2 cellular contexts compared by ENCODE assay signal in genomic region chr22:50326959-50327710, GRCh38.
TF ChIP-seq lines count a peak whose summit lies in the region.

A gene with protein sequence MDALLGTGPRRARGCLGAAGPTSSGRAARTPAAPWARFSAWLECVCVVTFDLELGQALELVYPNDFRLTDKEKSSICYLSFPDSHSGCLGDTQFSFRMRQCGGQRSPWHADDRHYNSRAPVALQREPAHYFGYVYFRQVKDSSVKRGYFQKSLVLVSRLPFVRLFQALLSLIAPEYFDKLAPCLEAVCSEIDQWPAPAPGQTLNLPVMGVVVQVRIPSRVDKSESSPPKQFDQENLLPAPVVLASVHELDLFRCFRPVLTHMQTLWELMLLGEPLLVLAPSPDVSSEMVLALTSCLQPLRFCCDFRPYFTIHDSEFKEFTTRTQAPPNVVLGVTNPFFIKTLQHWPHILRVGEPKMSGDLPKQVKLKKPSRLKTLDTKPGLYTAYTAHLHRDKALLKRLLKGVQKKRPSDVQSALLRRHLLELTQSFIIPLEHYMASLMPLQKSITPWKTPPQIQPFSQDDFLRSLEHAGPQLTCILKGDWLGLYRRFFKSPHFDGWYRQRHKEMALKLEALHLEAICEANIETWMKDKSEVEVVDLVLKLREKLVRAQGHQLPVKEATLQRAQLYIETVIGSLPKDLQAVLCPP (minus strand): TSS chr22:50327012. CDS start chr22:50326988, 24 bp downstream.

TF ChIP-seq in HEK293, 187 proteins besides CTCF, POLR2A, EP300 and RAD21 (continued from another document and continues in another):
- 0 out of 2 replicates have a peak, but pooled peaks have one; percentile 19 for TF ChIP-seq GLIS2 (tag by site-specific recombination; IDR thresholded peaks at IDR 0.05)
- TF ChIP-seq ZFHX2 (tag by site-specific recombination; conservative IDR thresholded peaks at IDR 0.05): peak; percentile 19; the same call in 1 of the 2 replicates
- peak; percentile 19; the same call in 1 of the 2 replicates for TF ChIP-seq ZBTB10 (tag by site-specific recombination; IDR thresholded peaks at IDR 0.05)
- peak; percentile 16; the same call in 1 of the 2 replicates for TF ChIP-seq BCL11B (tag by site-specific recombination; IDR thresholded peaks at IDR 0.05; ENCODE audit: low read depth)
- TF ChIP-seq, protein P1, sequence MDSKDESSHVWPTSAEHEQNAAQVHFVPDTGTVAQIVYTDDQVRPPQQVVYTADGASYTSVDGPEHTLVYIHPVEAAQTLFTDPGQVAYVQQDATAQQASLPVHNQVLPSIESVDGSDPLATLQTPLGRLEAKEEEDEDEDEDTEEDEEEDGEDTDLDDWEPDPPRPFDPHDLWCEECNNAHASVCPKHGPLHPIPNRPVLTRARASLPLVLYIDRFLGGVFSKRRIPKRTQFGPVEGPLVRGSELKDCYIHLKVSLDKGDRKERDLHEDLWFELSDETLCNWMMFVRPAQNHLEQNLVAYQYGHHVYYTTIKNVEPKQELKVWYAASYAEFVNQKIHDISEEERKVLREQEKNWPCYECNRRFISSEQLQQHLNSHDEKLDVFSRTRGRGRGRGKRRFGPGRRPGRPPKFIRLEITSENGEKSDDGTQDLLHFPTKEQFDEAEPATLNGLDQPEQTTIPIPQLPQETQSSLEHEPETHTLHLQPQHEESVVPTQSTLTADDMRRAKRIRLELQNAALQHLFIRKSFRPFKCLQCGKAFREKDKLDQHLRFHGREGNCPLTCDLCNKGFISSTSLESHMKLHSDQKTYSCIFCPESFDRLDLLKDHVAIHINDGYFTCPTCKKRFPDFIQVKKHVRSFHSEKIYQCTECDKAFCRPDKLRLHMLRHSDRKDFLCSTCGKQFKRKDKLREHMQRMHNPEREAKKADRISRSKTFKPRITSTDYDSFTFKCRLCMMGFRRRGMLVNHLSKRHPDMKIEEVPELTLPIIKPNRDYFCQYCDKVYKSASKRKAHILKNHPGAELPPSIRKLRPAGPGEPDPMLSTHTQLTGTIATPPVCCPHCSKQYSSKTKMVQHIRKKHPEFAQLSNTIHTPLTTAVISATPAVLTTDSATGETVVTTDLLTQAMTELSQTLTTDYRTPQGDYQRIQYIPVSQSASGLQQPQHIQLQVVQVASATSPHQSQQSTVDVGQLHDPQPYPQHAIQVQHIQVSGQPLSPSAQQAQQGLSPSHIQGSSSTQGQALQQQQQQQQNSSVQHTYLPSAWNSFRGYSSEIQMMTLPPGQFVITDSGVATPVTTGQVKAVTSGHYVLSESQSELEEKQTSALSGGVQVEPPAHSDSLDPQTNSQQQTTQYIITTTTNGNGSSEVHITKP (tag by site-specific recombination; IDR thresholded peaks at IDR 0.05): peak; percentile 28; the same call in 1 of the 2 replicates
- no peak for TF ChIP-seq ZNF10 (tag by site-specific recombination; IDR thresholded peaks at IDR 0.05)
- 0 out of 2 replicates have a peak, but pooled peaks have one; percentile 74 for TF ChIP-seq HOXC10 (CRISPR knock-in tag; IDR thresholded peaks at IDR 0.05)
- no peak for TF ChIP-seq WT1 (tag by site-specific recombination; IDR thresholded peaks at IDR 0.05)
- no peak for TF ChIP-seq ZNF837 (tag by site-specific recombination; IDR thresholded peaks at IDR 0.05)
- no peak for TF ChIP-seq ZNF394 (tag by site-specific recombination; IDR thresholded peaks at IDR 0.05; ENCODE audit: borderline replicate concordance)
- no peak for TF ChIP-seq ZNF184 (tag by site-specific recombination; IDR thresholded peaks at IDR 0.05)
- TF ChIP-seq ZNF223 (tag by site-specific recombination; IDR thresholded peaks at IDR 0.05): no peak
- TF ChIP-seq, protein P2, sequence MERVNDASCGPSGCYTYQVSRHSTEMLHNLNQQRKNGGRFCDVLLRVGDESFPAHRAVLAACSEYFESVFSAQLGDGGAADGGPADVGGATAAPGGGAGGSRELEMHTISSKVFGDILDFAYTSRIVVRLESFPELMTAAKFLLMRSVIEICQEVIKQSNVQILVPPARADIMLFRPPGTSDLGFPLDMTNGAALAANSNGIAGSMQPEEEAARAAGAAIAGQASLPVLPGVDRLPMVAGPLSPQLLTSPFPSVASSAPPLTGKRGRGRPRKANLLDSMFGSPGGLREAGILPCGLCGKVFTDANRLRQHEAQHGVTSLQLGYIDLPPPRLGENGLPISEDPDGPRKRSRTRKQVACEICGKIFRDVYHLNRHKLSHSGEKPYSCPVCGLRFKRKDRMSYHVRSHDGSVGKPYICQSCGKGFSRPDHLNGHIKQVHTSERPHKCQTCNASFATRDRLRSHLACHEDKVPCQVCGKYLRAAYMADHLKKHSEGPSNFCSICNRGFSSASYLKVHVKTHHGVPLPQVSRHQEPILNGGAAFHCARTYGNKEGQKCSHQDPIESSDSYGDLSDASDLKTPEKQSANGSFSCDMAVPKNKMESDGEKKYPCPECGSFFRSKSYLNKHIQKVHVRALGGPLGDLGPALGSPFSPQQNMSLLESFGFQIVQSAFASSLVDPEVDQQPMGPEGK (tag by site-specific recombination; IDR thresholded peaks at IDR 0.05): 0 out of 2 replicates have a peak, but pooled peaks have one; percentile 27
- peak; percentile 74 for TF ChIP-seq ZBTB20 (tag by site-specific recombination; IDR thresholded peaks at IDR 0.05)
- peak; percentile 89 for TF ChIP-seq ZBTB8A (tag by site-specific recombination; IDR thresholded peaks at IDR 0.05)
- TF ChIP-seq KLF17 (tag by site-specific recombination; IDR thresholded peaks at IDR 0.05): peak; percentile 48; the same call in 1 of the 2 replicates
- peak; percentile 79 for TF ChIP-seq YY1 (tag by site-specific recombination; IDR thresholded peaks at IDR 0.05)
- no peak for TF ChIP-seq ZNF221 (tag by site-specific recombination; IDR thresholded peaks at IDR 0.05; ENCODE audit: borderline replicate concordance)

TF ChIP-seq in K562, 482 proteins besides CTCF, POLR2A, EP300 and RAD21 (continued from another document and continues in another):
- 0 out of 2 replicates have a peak, but pooled peaks have one; percentile 21 for TF ChIP-seq ZNF589 (CRISPR knock-in tag; IDR thresholded peaks at IDR 0.05; ENCODE audit: low read depth)
- TF ChIP-seq SIN3B (IDR thresholded peaks at IDR 0.05; ENCODE audit: low read depth): peak; percentile 48; the same call in 1 of the 2 replicates
- no peak for TF ChIP-seq FOXJ2 (tag; IDR thresholded peaks at IDR 0.05)
- peak; percentile 31 to 70 for TF ChIP-seq E2F6 (IDR thresholded peaks at IDR 0.05; ENCODE audit: borderline replicate concordance in 1 of 2, extremely low read depth in 1 of 2, insufficient read depth in 1 of 2, insufficient read length in 1 of 2, low read depth in 1 of 2, low read length in 1 of 2, poor library complexity in 1 of 2, severe bottlenecking in 1 of 2)
- TF ChIP-seq, protein P3, sequence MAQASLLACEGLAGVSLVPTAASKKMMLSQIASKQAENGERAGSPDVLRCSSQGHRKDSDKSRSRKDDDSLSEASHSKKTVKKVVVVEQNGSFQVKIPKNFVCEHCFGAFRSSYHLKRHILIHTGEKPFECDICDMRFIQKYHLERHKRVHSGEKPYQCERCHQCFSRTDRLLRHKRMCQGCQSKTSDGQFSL (CRISPR knock-in tag; IDR thresholded peaks at IDR 0.05): 0 out of 2 replicates have a peak, but pooled peaks have one; percentile 8
- TF ChIP-seq, protein P3 (tag; IDR thresholded peaks at IDR 0.05): no peak
- no peak for TF ChIP-seq TRIM28 (IDR thresholded peaks at IDR 0.05)
- peak; percentile 26; the same call in 1 of the 2 replicates for TF ChIP-seq POLR2AphosphoS5 (IDR thresholded peaks at IDR 0.05; ENCODE audit: control insufficient read depth, insufficient read depth, low read depth, low read length)
- no peak for TF ChIP-seq ZEB2 (IDR thresholded peaks at IDR 0.05)
- TF ChIP-seq ASH1L (IDR thresholded peaks at IDR 0.05; ENCODE audit: borderline replicate concordance, low read depth, partially characterized antibody): no peak
- no peak for TF ChIP-seq NCOA6 (IDR thresholded peaks at IDR 0.05)
- TF ChIP-seq GABPB1 (CRISPR knock-in tag; IDR thresholded peaks at IDR 0.05): peak; percentile 87
- TF ChIP-seq POLR3G (IDR thresholded peaks at IDR 0.05; ENCODE audit: extremely low read depth, insufficient read length, insufficient replicate concordance): no peak
- no peak for TF ChIP-seq NUFIP1 (IDR thresholded peaks at IDR 0.05; ENCODE audit: partially characterized antibody)
- TF ChIP-seq SMAD4 (CRISPR knock-in tag; conservative IDR thresholded peaks at IDR 0.05): peak; percentile 22; the same call in 1 of the 2 replicates
- peak; percentile 58 for TF ChIP-seq CTBP1 (IDR thresholded peaks at IDR 0.05; ENCODE audit: borderline replicate concordance)
- peak in 1 of 2 experiments; percentile 53; a peak in 1 of 4 replicates for TF ChIP-seq FOXA3 (CRISPR knock-in tag; conservative IDR thresholded peaks at IDR 0.05 in 1 of 2, IDR thresholded peaks at IDR 0.05 in 1 of 2)
- TF ChIP-seq CCNT2 (IDR thresholded peaks at IDR 0.05; ENCODE audit: borderline replicate concordance, extremely low read depth, insufficient read length, low read depth, low read length): peak; percentile 75
- TF ChIP-seq ZFX (CRISPR knock-in tag; IDR thresholded peaks at IDR 0.05): peak; percentile 98
- no peak for TF ChIP-seq ZNF3 (CRISPR knock-in tag; IDR thresholded peaks at IDR 0.05)
- TF ChIP-seq TRIM24 (IDR thresholded peaks at IDR 0.05): no peak
- TF ChIP-seq, protein P4, sequence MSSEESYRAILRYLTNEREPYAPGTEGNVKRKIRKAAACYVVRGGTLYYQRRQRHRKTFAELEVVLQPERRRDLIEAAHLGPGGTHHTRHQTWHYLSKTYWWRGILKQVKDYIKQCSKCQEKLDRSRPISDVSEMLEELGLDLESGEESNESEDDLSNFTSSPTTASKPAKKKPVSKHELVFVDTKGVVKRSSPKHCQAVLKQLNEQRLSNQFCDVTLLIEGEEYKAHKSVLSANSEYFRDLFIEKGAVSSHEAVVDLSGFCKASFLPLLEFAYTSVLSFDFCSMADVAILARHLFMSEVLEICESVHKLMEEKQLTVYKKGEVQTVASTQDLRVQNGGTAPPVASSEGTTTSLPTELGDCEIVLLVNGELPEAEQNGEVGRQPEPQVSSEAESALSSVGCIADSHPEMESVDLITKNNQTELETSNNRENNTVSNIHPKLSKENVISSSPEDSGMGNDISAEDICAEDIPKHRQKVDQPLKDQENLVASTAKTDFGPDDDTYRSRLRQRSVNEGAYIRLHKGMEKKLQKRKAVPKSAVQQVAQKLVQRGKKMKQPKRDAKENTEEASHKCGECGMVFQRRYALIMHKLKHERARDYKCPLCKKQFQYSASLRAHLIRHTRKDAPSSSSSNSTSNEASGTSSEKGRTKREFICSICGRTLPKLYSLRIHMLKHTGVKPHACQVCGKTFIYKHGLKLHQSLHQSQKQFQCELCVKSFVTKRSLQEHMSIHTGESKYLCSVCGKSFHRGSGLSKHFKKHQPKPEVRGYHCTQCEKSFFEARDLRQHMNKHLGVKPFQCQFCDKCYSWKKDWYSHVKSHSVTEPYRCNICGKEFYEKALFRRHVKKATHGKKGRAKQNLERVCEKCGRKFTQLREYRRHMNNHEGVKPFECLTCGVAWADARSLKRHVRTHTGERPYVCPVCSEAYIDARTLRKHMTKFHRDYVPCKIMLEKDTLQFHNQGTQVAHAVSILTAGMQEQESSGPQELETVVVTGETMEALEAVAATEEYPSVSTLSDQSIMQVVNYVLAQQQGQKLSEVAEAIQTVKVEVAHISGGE (CRISPR knock-in tag; IDR thresholded peaks at IDR 0.05): peak in 1 of 3 experiments; percentile 75; a peak in 2 of 6 replicates
- peak; percentile 56 for TF ChIP-seq ZSCAN29 (IDR thresholded peaks at IDR 0.05)
- 0 out of 2 replicates have a peak, but pooled peaks have one; percentile 47 for TF ChIP-seq NFRKB (IDR thresholded peaks at IDR 0.05; ENCODE audit: low read depth)
- TF ChIP-seq HCFC1 (IDR thresholded peaks at IDR 0.05; ENCODE audit: low read depth, low read length): peak; percentile 42; the same call in 1 of the 2 replicates
- TF ChIP-seq POLR2G (IDR thresholded peaks at IDR 0.05; ENCODE audit: low read depth, low read length): peak; percentile 87
- peak; percentile 59 for TF ChIP-seq TFAP4 (CRISPR knock-in tag; IDR thresholded peaks at IDR 0.05; ENCODE audit: borderline replicate concordance)
- no peak for TF ChIP-seq MTA2 (IDR thresholded peaks at IDR 0.05; ENCODE audit: low read depth)
- peak; percentile 68; the same call in 1 of the 2 replicates for TF ChIP-seq ZNF395 (CRISPR knock-in tag; IDR thresholded peaks at IDR 0.05)
- peak; percentile 90 for TF ChIP-seq L3MBTL2 (IDR thresholded peaks at IDR 0.05)
- peak; percentile 81 for TF ChIP-seq CXXC5 (CRISPR knock-in tag; IDR thresholded peaks at IDR 0.05)
- 0 out of 4 replicates have a peak, but pooled peaks of 1 of the 2 experiments have one; percentile 38 for TF ChIP-seq HDAC1 (IDR thresholded peaks at IDR 0.05)
- TF ChIP-seq ZNF830 (CRISPR knock-in tag; IDR thresholded peaks at IDR 0.05): no peak
- peak; percentile 48 for TF ChIP-seq TBP (optimal IDR thresholded peaks at IDR 0.05; ENCODE audit: low read depth, low read length)
- no peak for TF ChIP-seq EWSR1 (IDR thresholded peaks at IDR 0.05; ENCODE audit: borderline replicate concordance, low read depth, partially characterized antibody)
- TF ChIP-seq NONO (IDR thresholded peaks at IDR 0.05; ENCODE audit: low read depth in 2 of 2, low read length in 1 of 2): peak; percentile 29 to 52; a peak in 2 of 4 replicates
- TF ChIP-seq DMBX1 (CRISPR knock-in tag; IDR thresholded peaks at IDR 0.05; ENCODE audit: borderline replicate concordance): 0 out of 2 replicates have a peak, but pooled peaks have one; percentile 38
- peak; percentile 29 for TF ChIP-seq KDM5B (IDR thresholded peaks at IDR 0.05; ENCODE audit: insufficient replicate concordance, low read depth, low read length)
- TF ChIP-seq YY1 (IDR thresholded peaks at IDR 0.05; ENCODE audit: borderline replicate concordance in 1 of 3, control insufficient read depth in 1 of 3, extremely low read depth in 1 of 3, insufficient read depth in 3 of 3, insufficient read length in 1 of 3, insufficient replicate concordance in 2 of 3, low read depth in 1 of 3, low read length in 2 of 3): peak; percentile 20 to 89 (median 81)
